Comparison of ENCODE assay signal across 13 cellular contexts in the genomic region with DNA sequence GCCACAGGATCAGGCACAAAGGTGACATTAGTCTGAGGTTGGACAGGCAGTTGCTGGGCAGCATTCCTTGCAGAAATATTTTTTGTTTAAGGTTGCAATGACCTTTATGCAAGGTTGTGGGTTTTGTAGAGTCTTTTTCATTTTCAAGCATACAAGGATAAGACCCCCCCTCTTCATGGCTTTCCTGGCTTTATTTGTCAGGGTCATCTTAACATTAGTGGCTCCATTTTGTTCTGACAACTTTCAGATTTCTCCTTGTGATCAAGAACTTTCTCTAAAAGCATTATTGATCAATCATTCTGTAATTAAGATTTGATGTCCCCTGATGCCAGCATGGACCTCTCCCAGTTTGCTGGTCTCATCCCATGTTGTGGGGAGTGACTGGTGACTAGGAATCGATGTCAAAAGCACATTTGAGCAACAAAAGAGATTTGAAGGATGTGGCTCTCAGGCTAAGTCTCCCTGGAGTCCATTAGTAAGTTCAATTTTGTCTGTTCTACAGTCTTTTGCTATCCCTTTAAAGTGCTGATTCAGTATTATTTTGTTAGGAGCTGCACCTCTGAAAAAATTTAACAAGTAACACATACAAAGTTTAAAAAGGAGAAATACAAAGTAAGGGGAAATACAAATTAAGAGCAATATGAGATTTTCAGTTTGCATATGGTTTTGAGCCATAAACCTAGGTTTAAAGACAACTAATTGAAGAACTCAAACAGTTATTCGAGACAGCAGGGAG. TPM values are rescaled to one million over a fixed set of nuclear protein-coding genes. Genes with fewer than 3 reads are reported as not detected.
A peak's percentile ranks its signal among the peaks of the same experiment; 100 is the strongest.
DNase-seq lines count a peak whose midpoint lies in the region; ATAC-seq and TF ChIP-seq lines count a peak whose summit lies in the region.
"Had no signal": no experiment of that assay in that cellular context is flagged by ENCODE, and none has a peak within 500 bp of the region (broad histone marks: within the 10 kb centered on the region; RNA-seq: fewer than 3 reads in every experiment).

No MANE protein-coding gene starts in this region.

- H3K4me1 Mint-ChIP-seq in T-helper 1 cell treated with Interleukin-12 subunit alpha and Interleukin-12 subunit beta and Interleukin-4 antibody, amounts not matched to agents 30 μg/mL and 1 μg/mL, for 36 hours (ENCODE audit: low read depth), result peaks cover 68% of the 10 kb centered on the region
- peaks cover 50% of the 10 kb centered on the region for H3K4me1 Mint-ChIP-seq in dendritic cell treated with granulocyte-macrophage colony-stimulating factor and Interleukin-4, amounts not matched to agents 40 ng/mL and 50 ng/mL, for 4 days (ENCODE audit: low read depth)

- TF ChIP-seq CTCF in NB4 (IDR thresholded peaks at IDR 0.05; ENCODE audit: low read depth, low read length) (no peak), PC-3 (conservative IDR thresholded peaks at IDR 0.05; ENCODE audit: low read depth, low read length) (no peak)

- H3K4me1 ChIP-seq in trophoblast cell (ENCODE audit: control insufficient read depth in 1 of 2, insufficient read depth in 2 of 2, low read length in 2 of 2) (peaks cover 4 to 11% of the 10 kb centered on the region in 2 experiments), PC-3 (ENCODE audit: insufficient read depth, low read length) (peaks cover 12% of the 10 kb centered on the region; the same call in 1 of the 2 replicates)

- no peak overlapping the region for H4K12ac ChIP-seq in trophoblast cell (ENCODE audit: low read depth, low read length)

- H3K27me3 ChIP-seq in trophoblast cell (ENCODE audit: insufficient read depth, low read length) (no peaks in the 10 kb centered on the region), PC-3 (ENCODE audit: low read length) (no peaks in the 10 kb centered on the region)

- CTCF ChIA-PET in PC-3 (lab: Charles Lee), result no interaction called here

- POLR2A ChIA-PET in PC-3 (lab: Charles Lee; ENCODE audit: unreplicated experiment), result no interaction called here

- peak overlapping the region; percentile 77 for H3K4me3 ChIP-seq in NB4 (ENCODE audit: low read depth, low read length)
- H3K4me3 ChIP-seq in trophoblast cell (ENCODE audit: low read depth, low read length), result no peak overlapping the region
- no peak overlapping the region for H3K4me3 ChIP-seq in PC-3 (ENCODE audit: low read length)

- intact Hi-C loops in dendritic cell treated with granulocyte-macrophage colony-stimulating factor and Interleukin-4, amounts not matched to agents 40 ng/mL and 50 ng/mL, for 4 days (cut with micrococcal nuclease), result no loop called here
- intact Hi-C loops in PC-3 (cut with micrococcal nuclease), result no loop called here

- H2BK120ac ChIP-seq in trophoblast cell (ENCODE audit: insufficient read depth, low read length, poor library complexity), result peak overlapping the region; percentile 28

- no peak overlapping the region for H2AFZ ChIP-seq in trophoblast cell (ENCODE audit: insufficient read depth, low read length, poor library complexity)
- H2AFZ ChIP-seq in PC-3 (ENCODE audit: low read length), result no peak overlapping the region

- ATAC-seq in PC-3 (no peak), HG03025 (IDR thresholded peaks at IDR 0.05; ENCODE audit: low FRiP score, unreplicated experiment) (no peak)

- H3K9ac ChIP-seq in trophoblast cell (ENCODE audit: low read length) (no peak overlapping the region), PC-3 (ENCODE audit: low read length) (no peak overlapping the region)

- DNase-seq in T-helper 1 cell (no peak), NB4 (ENCODE audit: low read depth) (peak; percentile 44), trophoblast cell (peak; percentile 30 to 46), PC-3 (no peak), AML-193 (lab: John Stamatoyannopoulos, UW) (no peak)
- DNase-seq: cortex of kidney, DND-41, foreskin fibroblast had no signal

- H3K9me3 ChIP-seq in trophoblast cell (ENCODE audit: insufficient read depth, low read depth, low read length), result no peaks in the 10 kb centered on the region
- no peaks in the 10 kb centered on the region for H3K9me3 ChIP-seq in PC-3 (ENCODE audit: low read length)

- no peak overlapping the region for H2AK5ac ChIP-seq in trophoblast cell (ENCODE audit: low read length)

- no peak overlapping the region for H3K23ac ChIP-seq in trophoblast cell (ENCODE audit: low read length)

- H3K4me3 Mint-ChIP-seq in T-helper 1 cell treated with Interleukin-12 subunit alpha and Interleukin-12 subunit beta and Interleukin-4 antibody, amounts not matched to agents 30 μg/mL and 1 μg/mL, for 36 hours, result peak overlapping the region; percentile 91
- peak overlapping the region; percentile 13 for H3K4me3 Mint-ChIP-seq in dendritic cell treated with granulocyte-macrophage colony-stimulating factor and Interleukin-4, amounts not matched to agents 40 ng/mL and 50 ng/mL, for 4 days

- H2BK5ac ChIP-seq in trophoblast cell (ENCODE audit: low read depth, low read length, poor library complexity), result no peak overlapping the region

- no peak overlapping the region for H4K91ac ChIP-seq in trophoblast cell (ENCODE audit: low read depth, low read length)

- H2BK12ac ChIP-seq in trophoblast cell (ENCODE audit: low read length), result peak overlapping the region; percentile 89

- H3K9me2 ChIP-seq in PC-3 (replicated peaks; ENCODE audit: low read length), result no peaks in the 10 kb centered on the region

- H3F3A ChIP-seq in PC-3 (ENCODE audit: low read length, unreplicated experiment), result no peaks in the 10 kb centered on the region

- H3K27ac ChIP-seq in trophoblast cell (ENCODE audit: low read depth, low read length) (no peak overlapping the region), PC-3 (ENCODE audit: low read length) (no peak overlapping the region)
- H3K27ac ChIP-seq: 22Rv1, VCaP had no signal

- H3K4ac ChIP-seq in trophoblast cell (ENCODE audit: low read depth, low read length), result no peak overlapping the region

- no peaks in the 10 kb centered on the region for H3K27me3 Mint-ChIP-seq in T-helper 1 cell treated with Interleukin-12 subunit alpha and Interleukin-12 subunit beta and Interleukin-4 antibody, amounts not matched to agents 30 μg/mL and 1 μg/mL, for 36 hours (ENCODE audit: low read depth)
- H3K27me3 Mint-ChIP-seq in dendritic cell treated with granulocyte-macrophage colony-stimulating factor and Interleukin-4, amounts not matched to agents 40 ng/mL and 50 ng/mL, for 4 days, result no peaks in the 10 kb centered on the region

- peaks cover 40% of the 10 kb centered on the region for H3K36me3 Mint-ChIP-seq in T-helper 1 cell treated with Interleukin-12 subunit alpha and Interleukin-12 subunit beta and Interleukin-4 antibody, amounts not matched to agents 30 μg/mL and 1 μg/mL, for 36 hours (ENCODE audit: low read depth)
- H3K36me3 Mint-ChIP-seq in dendritic cell treated with granulocyte-macrophage colony-stimulating factor and Interleukin-4, amounts not matched to agents 40 ng/mL and 50 ng/mL, for 4 days (ENCODE audit: low read depth), result peaks cover 17% of the 10 kb centered on the region

- H3K14ac ChIP-seq in trophoblast cell (ENCODE audit: low read length), result no peak overlapping the region

- H3K18ac ChIP-seq in trophoblast cell (ENCODE audit: low read length), result no peak overlapping the region

- peak overlapping the region; percentile 97 for H3K27ac Mint-ChIP-seq in T-helper 1 cell treated with Interleukin-12 subunit alpha and Interleukin-12 subunit beta and Interleukin-4 antibody, amounts not matched to agents 30 μg/mL and 1 μg/mL, for 36 hours
- peak overlapping the region; percentile 93 for H3K27ac Mint-ChIP-seq in dendritic cell treated with granulocyte-macrophage colony-stimulating factor and Interleukin-4, amounts not matched to agents 40 ng/mL and 50 ng/mL, for 4 days

- no peaks in the 10 kb centered on the region for H3K9me3 Mint-ChIP-seq in T-helper 1 cell treated with Interleukin-12 subunit alpha and Interleukin-12 subunit beta and Interleukin-4 antibody, amounts not matched to agents 30 μg/mL and 1 μg/mL, for 36 hours
- no peaks in the 10 kb centered on the region for H3K9me3 Mint-ChIP-seq in dendritic cell treated with granulocyte-macrophage colony-stimulating factor and Interleukin-4, amounts not matched to agents 40 ng/mL and 50 ng/mL, for 4 days

- H3K36me3 ChIP-seq in trophoblast cell (ENCODE audit: control insufficient read depth in 1 of 2, insufficient read depth in 2 of 2, low read length in 2 of 2), result peaks cover 5 to 10% of the 10 kb centered on the region in 2 experiments
- no peaks in the 10 kb centered on the region for H3K36me3 ChIP-seq in PC-3 (ENCODE audit: low read depth, low read length)

- no peak for TF ChIP-seq POLR2A in NB4 (IDR thresholded peaks at IDR 0.05; ENCODE audit: extremely low read depth, insufficient read length)

- WGBS in trophoblast cell (ENCODE audit: extremely low coverage, insufficient coverage, insufficient read length), result no CpG with 5 or more reads among the region's 2 CpGs

- no peaks in the 10 kb centered on the region for H4K20me1 ChIP-seq in PC-3 (ENCODE audit: low read length)

- peaks cover 1% of the 10 kb centered on the region for H3K79me1 ChIP-seq in trophoblast cell (ENCODE audit: low read length)

- BruUV-seq in PC-3 (replicated peaks; lab: Mats Ljungman, UMichigan), result no TSS peak

- H3K4me2 ChIP-seq in trophoblast cell (ENCODE audit: low read length) (no peak overlapping the region), PC-3 (ENCODE audit: low read length) (no peak overlapping the region)

- H4K8ac ChIP-seq in trophoblast cell (ENCODE audit: low read depth, low read length), result peak overlapping the region; percentile 33

- peaks cover under 1% of the 10 kb centered on the region for H3K79me2 ChIP-seq in trophoblast cell (ENCODE audit: control insufficient read depth, insufficient read depth, low read length, poor library complexity)
- H3K79me2 ChIP-seq in PC-3 (ENCODE audit: low read length), result peaks cover 17% of the 10 kb centered on the region; the same call in 1 of the 2 replicates

RNA-seq across cellular contexts. Expression of gene CARD8, which starts 5.3 kb away (rescaled TPM):
- 20.4 and 20.6 TPM in 2 replicates for polyA plus RNA-seq in trophoblast cell (2013)
- 6.8 and 8.7 TPM in 2 replicates for total RNA-seq in PC-3 (2014; rRNA removed)

RNA-seq across cellular contexts. Expression of gene ZNF114, which starts 19.4 kb away (rescaled TPM):
- 85.5 and 90.7 TPM in 2 replicates for polyA plus RNA-seq in trophoblast cell (2013)
- 0.29 and 0.40 TPM in 2 replicates for total RNA-seq in PC-3 (2014; rRNA removed)

Comparison
In these comparisons a context has a peak if more than half of its experiments do, and no peak if none do; other contexts are left out.
1. DNase-seq: peak in NB4 (single experiment) and trophoblast cell (2 of 2); none in T-helper 1 cell (0 of 5), PC-3 (single experiment) and AML-193 (0 of 2).